ENCODE assay signal across 17 cellular contexts in the genomic region with DNA sequence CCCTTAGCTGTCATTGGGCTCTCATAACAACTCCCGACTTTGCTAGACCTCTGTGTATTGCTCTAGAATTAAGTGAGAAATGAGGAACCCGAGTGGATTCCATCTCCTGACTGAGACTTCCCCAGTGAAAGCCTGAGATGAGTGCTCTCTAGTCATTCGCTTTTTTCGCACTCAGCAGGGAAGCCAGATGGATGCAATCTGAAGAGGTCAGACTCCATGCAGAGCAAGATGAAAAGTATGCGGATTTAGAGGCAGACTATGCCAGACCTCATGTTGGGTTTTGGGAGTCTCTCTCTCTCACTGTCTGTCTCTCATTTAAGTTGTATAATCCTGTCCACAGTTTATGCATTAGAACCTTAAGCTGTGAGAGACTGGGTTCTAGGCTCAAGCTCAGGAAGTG.
"Had no signal": no experiment of that assay in that cellular context is flagged by ENCODE, and none has a peak within 500 bp of the region (broad histone marks: within the 10 kb centered on the region; RNA-seq: fewer than 3 reads in every experiment).

No MANE protein-coding gene starts in this region.

- H3K36me3 Mint-ChIP-seq: activated naive CD8-positive, alpha-beta T cell had no signal

- H3K4me3 Mint-ChIP-seq: activated CD8-positive, alpha-beta T cell treated with anti-CD3 and anti-CD28 coated beads for 36 hours; activated naive CD8-positive, alpha-beta T cell; T-helper 17 cell had no signal

- DNase-seq: activated CD4-positive, alpha-beta T cell treated with anti-CD3 and anti-CD28 coated beads for 4 hours; activated CD8-positive, alpha-beta T cell treated with anti-CD3 and anti-CD28 coated beads for 36 hours; activated gamma-delta T cell; activated T-cell treated with anti-CD3 and anti-CD28 coated beads, Interleukin-2, amount 50 U/mL, for 48 hours; amniotic stem cell; caudate nucleus; colonic mucosa; left cardiac atrium; pancreas; stimulated activated CD4-positive, alpha-beta T cell treated with anti-CD3 and anti-CD28 coated beads, Interleukin-1b, Interleukin-23, amount 100 ng/mL, for 48 hours; stomach; T-helper 17 cell; testis; upper lobe of right lung had no signal

- H3K27me3 Mint-ChIP-seq: activated CD8-positive, alpha-beta T cell treated with anti-CD3 and anti-CD28 coated beads for 36 hours had no signal

- H3K9me3 Mint-ChIP-seq: activated CD8-positive, alpha-beta T cell treated with anti-CD3 and anti-CD28 coated beads for 36 hours had no signal

- H3K4me1 Mint-ChIP-seq: T-helper 17 cell had no signal

- ATAC-seq: activated CD8-positive, alpha-beta T cell treated with anti-CD3 and anti-CD28 coated beads for 36 hours; esophagus mucosa; left cardiac atrium; pancreas; T-helper 17 cell; upper lobe of right lung had no signal

- H3K27ac Mint-ChIP-seq: activated CD8-positive, alpha-beta T cell treated with anti-CD3 and anti-CD28 coated beads for 36 hours; activated naive CD8-positive, alpha-beta T cell; T-helper 17 cell had no signal

- H3K4me3 ChIP-seq: colonic mucosa, lung, pancreas, stomach, testis, upper lobe of right lung had no signal
